In the genomic region with DNA sequence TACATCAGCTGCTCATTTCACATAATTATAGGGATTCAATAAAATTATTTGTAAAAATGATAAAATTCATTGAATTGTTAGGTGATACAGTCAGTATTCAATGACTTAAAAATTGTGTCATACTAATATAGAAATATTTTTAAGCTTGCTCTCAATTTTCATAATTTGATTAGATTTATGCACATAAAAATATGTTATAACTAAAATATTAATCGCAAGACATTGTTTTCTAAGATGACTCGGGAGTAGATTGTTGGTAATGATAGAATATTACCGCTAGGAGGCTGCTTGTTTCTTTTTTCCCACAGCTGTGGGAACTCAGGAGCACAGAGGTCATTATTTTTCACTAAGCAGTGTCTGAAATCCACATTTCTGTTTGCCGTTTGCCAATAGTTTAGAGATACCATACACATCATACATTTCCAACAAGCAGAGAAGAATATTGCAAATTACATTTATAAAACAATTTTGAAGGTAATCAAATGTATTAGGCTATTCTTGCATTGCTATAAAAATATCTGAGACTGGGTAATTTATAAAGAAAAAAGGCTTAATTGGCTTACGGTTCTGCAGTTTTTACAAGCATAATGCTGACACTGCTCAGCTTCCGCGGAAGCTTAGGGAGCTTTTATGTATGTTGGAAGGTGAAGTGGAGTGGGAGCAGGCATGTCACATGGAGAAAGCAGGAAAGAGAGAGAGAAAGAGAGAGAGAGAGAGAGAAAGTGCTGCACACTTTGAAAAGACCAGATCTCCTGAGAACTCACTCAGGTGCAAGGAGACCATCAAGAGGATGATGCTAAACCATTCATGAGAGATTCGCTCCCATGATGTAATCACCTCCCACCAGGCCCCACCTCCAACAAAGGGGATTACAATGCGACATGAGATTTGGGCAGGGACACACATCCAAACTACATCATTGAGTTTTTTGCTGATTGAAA, we compare ENCODE assay signal across 9 cellular contexts. TPM values are rescaled to one million over a fixed set of nuclear protein-coding genes. Genes with fewer than 3 reads are reported as not detected.
DNase-seq lines count a peak whose midpoint lies in the region; ATAC-seq and TF ChIP-seq lines count a peak whose summit lies in the region.
"Had no signal": no experiment of that assay in that cellular context is flagged by ENCODE, and none has a peak within 500 bp of the region (broad histone marks: within the 10 kb centered on the region; RNA-seq: fewer than 3 reads in every experiment).

No MANE protein-coding gene starts in this region.

- CTCF ChIA-PET in BJ (lab: Yijun Ruan, JAX) = interaction anchor here (0.7 to 4.7 kb wide), 36 partner anchors 7 to 439 kb away, joined by 3 to 64 read pairs (median 5); partner anchors contain the start of genes CD69 and CLEC2A

- H3K27ac Mint-ChIP-seq in natural killer cell treated with Interleukin-12 subunit alpha and Interleukin-12 subunit beta and Interleukin-15 and Interleukin-18, amount 100 ng/mL, for 72 hours = peak overlapping the region; percentile 58 to 78

- no peaks in the 10 kb centered on the region for H3K9me3 Mint-ChIP-seq in natural killer cell treated with Interleukin-12 subunit alpha and Interleukin-12 subunit beta and Interleukin-15 and Interleukin-18, amount 100 ng/mL, for 72 hours

- H3K4me3 Mint-ChIP-seq in natural killer cell treated with Interleukin-12 subunit alpha and Interleukin-12 subunit beta and Interleukin-15 and Interleukin-18, amount 100 ng/mL, for 72 hours = peak overlapping the region; percentile 65

- H3K36me3 Mint-ChIP-seq in natural killer cell treated with Interleukin-12 subunit alpha and Interleukin-12 subunit beta and Interleukin-15 and Interleukin-18, amount 100 ng/mL, for 72 hours = peaks cover 37% of the 10 kb centered on the region

- H3K27ac ChIP-seq in HL-60 (replicated peaks) (peak overlapping the region; percentile 20; the same call in 1 of the 2 replicates), brain microvascular endothelial cell (no peak overlapping the region)

- peak; percentile 53 to 64 for ATAC-seq in natural killer cell treated with Interleukin-12 subunit alpha and Interleukin-12 subunit beta and Interleukin-15 and Interleukin-18, amount 100 ng/mL, for 72 hours
- ATAC-seq in GM19328 (IDR thresholded peaks at IDR 0.05; ENCODE audit: unreplicated experiment) (no peak), HG03457 (IDR thresholded peaks at IDR 0.05; ENCODE audit: unreplicated experiment) (no peak)

- DNase-seq in BJ (ENCODE audit: low read depth) (no peak), HL-60 (ENCODE audit: low read depth in 1 of 2, low spot score in 1 of 2) (peak; percentile 41), SKM-1 (lab: John Stamatoyannopoulos, UW; ENCODE audit: unreplicated experiment) (peak; percentile 3), brain microvascular endothelial cell (no peak), NCI-H1930 (lab: John Stamatoyannopoulos, UW) (no peak)
- DNase-seq in natural killer cell treated with Interleukin-12 subunit alpha and Interleukin-12 subunit beta and Interleukin-15 and Interleukin-18, amount 100 ng/mL, for 72 hours (ENCODE audit: low spot score) = no peak

- peaks cover 31 to 55% of the 10 kb centered on the region in 2 donors for H3K4me1 Mint-ChIP-seq in natural killer cell treated with Interleukin-12 subunit alpha and Interleukin-12 subunit beta and Interleukin-15 and Interleukin-18, amount 100 ng/mL, for 72 hours (ENCODE audit: low read depth in 2 of 2)

- TF ChIP-seq CTCF in BJ (IDR thresholded peaks at IDR 0.05; ENCODE audit: insufficient read depth, low read depth, low read length) (peak; percentile 61), HL-60 (IDR thresholded peaks at IDR 0.05; ENCODE audit: insufficient read depth, low read length) (peak; percentile 27), brain microvascular endothelial cell (IDR thresholded peaks at IDR 0.05; ENCODE audit: low read depth, low read length, missing control alignments) (peak; percentile 39)

- POLR2A ChIA-PET in BJ (lab: Charles Lee) = no interaction called here

- in situ Hi-C loops in brain microvascular endothelial cell (cut with HindIII; ENCODE audit: low pct_ligation_motif_present, low sequenced_read_pairs) = no loop called here

- H3K27me3 ChIP-seq in BJ (ENCODE audit: control insufficient read depth, insufficient read depth, low read length) = no peaks in the 10 kb centered on the region
- H3K27me3 ChIP-seq in HL-60 (ENCODE audit: insufficient read depth, poor library complexity, severe bottlenecking) = no peaks in the 10 kb centered on the region
- H3K27me3 ChIP-seq in brain microvascular endothelial cell (replicated peaks) = no peaks in the 10 kb centered on the region

- H3K36me3 ChIP-seq in BJ (ENCODE audit: control insufficient read depth, insufficient read depth, low read length) = no peaks in the 10 kb centered on the region
- H3K36me3 ChIP-seq in brain microvascular endothelial cell (replicated peaks) = no peaks in the 10 kb centered on the region
- H3K36me3 ChIP-seq: HAP-1 had no signal

- no peaks in the 10 kb centered on the region for H3K27me3 Mint-ChIP-seq in natural killer cell treated with Interleukin-12 subunit alpha and Interleukin-12 subunit beta and Interleukin-15 and Interleukin-18, amount 100 ng/mL, for 72 hours

- H3K4me3 ChIP-seq in BJ (ENCODE audit: low read depth, low read length) (no peak overlapping the region), HL-60 (replicated peaks; ENCODE audit: insufficient read depth, low read length) (no peak overlapping the region), brain microvascular endothelial cell (ENCODE audit: low read depth, low read length) (no peak overlapping the region)
- H3K4me3 ChIP-seq: HAP-1 had no signal

RNA-seq across cellular contexts. Expression of gene CD69, which starts 9.2 kb away (rescaled TPM):
- polyA plus RNA-seq in BJ (2011; rRNA removed) = not detected in 2 replicates
- not detected in 2 replicates for polyA minus RNA-seq in BJ (2011; rRNA and poly(A)+ RNA removed)
- total RNA-seq in natural killer cell treated with Interleukin-12 subunit alpha and Interleukin-12 subunit beta and Interleukin-15 and Interleukin-18, amount 100 ng/mL, for 72 hours = 10 to 100 TPM; 53.6 to 55.6 TPM

RNA-seq across cellular contexts. Expression of gene CLECL1, which starts 18.6 kb away (rescaled TPM):
- not detected in 2 replicates for polyA plus RNA-seq in BJ (2011; rRNA removed)
- polyA minus RNA-seq in BJ (2011; rRNA and poly(A)+ RNA removed) = not detected in 2 replicates
- 1 to 10 TPM; 1.3 to 2.8 TPM for total RNA-seq in natural killer cell treated with Interleukin-12 subunit alpha and Interleukin-12 subunit beta and Interleukin-15 and Interleukin-18, amount 100 ng/mL, for 72 hours

Comparison
In these comparisons a context has a peak if more than half of its experiments do, and no peak if none do; other contexts are left out.
1. DNase-seq: peak in HL-60 (2 of 2) and SKM-1 (single experiment); none in BJ (single experiment), brain microvascular endothelial cell (single experiment), natural killer cell treated with Interleukin-12 subunit alpha and Interleukin-12 subunit beta and Interleukin-15 and Interleukin-18, amount 100 ng/mL, for 72 hours (single experiment) and NCI-H1930 (0 of 2).
2. ATAC-seq: peak in natural killer cell treated with Interleukin-12 subunit alpha and Interleukin-12 subunit beta and Interleukin-15 and Interleukin-18, amount 100 ng/mL, for 72 hours (2 of 2); none in GM19328 (single experiment) and HG03457 (single experiment).
3. Peak in every context shown above with its lines, with median percentiles within 50 percentile points of each other: CTCF ChIP-seq.